ENCODE assay signal across 8 cellular contexts in the genomic region with DNA sequence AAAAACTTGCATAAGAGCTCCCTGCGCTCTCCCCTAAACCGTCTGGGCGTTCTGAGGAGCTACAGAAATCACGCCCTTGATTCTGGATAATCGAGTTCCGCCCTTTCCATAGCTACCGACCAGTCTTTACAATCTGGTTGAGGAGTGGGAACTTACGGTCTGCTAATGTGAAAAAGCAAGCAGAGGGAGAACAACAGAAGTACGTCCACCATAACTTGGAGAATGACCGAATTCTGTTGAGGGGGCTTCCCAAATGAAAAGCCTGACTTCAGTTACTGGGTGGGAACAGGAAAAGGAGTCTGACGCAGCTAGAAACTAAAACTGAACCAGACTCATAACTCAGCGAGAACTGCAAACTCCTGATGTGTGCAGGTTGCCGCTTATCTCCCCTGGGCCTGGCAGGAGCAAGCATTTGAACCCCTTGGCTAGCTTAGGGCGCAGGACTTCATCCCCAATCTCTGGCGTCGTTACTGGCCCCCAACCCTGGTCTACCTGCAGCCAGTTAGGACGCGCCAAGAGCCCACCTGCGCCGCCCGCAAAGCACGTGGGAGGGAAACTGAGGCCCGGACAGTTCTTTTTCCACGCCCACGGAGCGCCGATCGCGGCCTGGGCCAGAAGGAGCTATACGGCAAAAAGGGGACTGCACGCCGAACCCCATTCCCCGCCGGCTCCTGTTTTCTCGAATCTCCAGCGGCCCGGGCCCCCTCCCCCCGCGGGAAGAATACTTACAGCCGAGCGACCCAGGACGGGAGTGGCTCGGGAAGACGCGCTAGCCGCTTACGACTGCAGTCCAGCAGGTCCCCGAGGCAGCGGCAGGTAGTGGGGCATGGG. TPM values are rescaled to one million over a fixed set of nuclear protein-coding genes. Genes with fewer than 3 reads are reported as not detected.
DNase-seq lines count a peak whose midpoint lies in the region; ATAC-seq, FAIRE-seq and TF ChIP-seq lines count a peak whose summit lies in the region.

No MANE protein-coding gene starts in this region.

- peak overlapping the region; percentile 68 for H3K27ac ChIP-seq in GM12878 (ENCODE audit: control insufficient read depth, insufficient read depth)

- H3K36me3 Mint-ChIP-seq in stimulated activated memory B cell treated with anti-CD40 and anti-IgM and Interleukin-4, amounts not matched to agents 10 μg/mL and 1 μg/mL and 100 μg/mL, for 72 hours, result no peaks in the 10 kb centered on the region

- peaks cover 43% of the 10 kb centered on the region for H3K27me3 Mint-ChIP-seq in stimulated activated memory B cell treated with anti-CD40 and anti-IgM and Interleukin-4, amounts not matched to agents 10 μg/mL and 1 μg/mL and 100 μg/mL, for 72 hours

- in situ Hi-C loops in GM12878 (cut with MboI), result no loop called here

- TF ChIP-seq RAD21 in GM12878 (IDR thresholded peaks at IDR 0.05; ENCODE audit: insufficient read depth, low read depth, low read length), result no peak

- peak overlapping the region; percentile 90 for H2AFZ ChIP-seq in GM12878 (ENCODE audit: control insufficient read depth, low read depth, low read length)

- TF ChIP-seq CTCF in GM12878 (IDR thresholded peaks at IDR 0.05 in 2 of 3, conservative IDR thresholded peaks at IDR 0.05 in 1 of 3; ENCODE audit: control insufficient read depth in 2 of 3, extremely low read depth in 1 of 3, insufficient read depth in 1 of 3, low read depth in 3 of 3, low read length in 3 of 3), result no peak

- H3K4me2 ChIP-seq in GM12878 (ENCODE audit: control insufficient read depth, insufficient read depth), result peak overlapping the region; percentile 66

- peaks cover 3% of the 10 kb centered on the region; the same call in 1 of the 2 replicates for H3K4me1 ChIP-seq in GM12878 (ENCODE audit: control insufficient read depth, insufficient read depth, low read length)

- peak; percentile 36 for TF ChIP-seq POLR2A in GM12878 (IDR thresholded peaks at IDR 0.05; ENCODE audit: low read depth, low read length)

- POLR2A ChIA-PET in GM12878 (lab: Charles Lee), result no interaction called here

- WGBS in GM12878 (ENCODE audit: insufficient coverage, insufficient replicate concordance, low lambda C conversion rate, missing lambda C conversion rate), result 29% methylated on average over 39 of the region's 49 CpGs

- H3K9ac ChIP-seq in GM12878 (ENCODE audit: control insufficient read depth, insufficient read depth, low read length), result peak overlapping the region; percentile 76

- peaks cover 30% of the 10 kb centered on the region for H3K79me2 ChIP-seq in GM12878 (ENCODE audit: control insufficient read depth, insufficient read depth, low read length)

- H3K36me3 ChIP-seq in GM12878 (ENCODE audit: control insufficient read depth in 2 of 2, insufficient read depth in 2 of 2, low read length in 1 of 2), result no peaks in the 10 kb centered on the region

- no peaks in the 10 kb centered on the region for H4K20me1 ChIP-seq in GM12878 (ENCODE audit: control insufficient read depth, insufficient read depth)

- ATAC-seq in Right ventricle myocardium inferior, result peak; percentile 16
- peak; percentile 33; the same call in 1 of the 3 replicates for ATAC-seq in GM12878
- no peak for ATAC-seq in stimulated activated memory B cell treated with anti-CD40 and anti-IgM and Interleukin-4, amounts not matched to agents 10 μg/mL and 1 μg/mL and 100 μg/mL, for 72 hours
- no peak for ATAC-seq in GM21381 (IDR thresholded peaks at IDR 0.05; ENCODE audit: unreplicated experiment)

- SMC1A ChIA-PET in GM12878 (lab: Charles Lee; ENCODE audit: uncharacterized antibody, unreplicated experiment), result interaction anchor here (0.7 kb wide), 1 partner anchor 97 kb away, joined by 3 read pairs; no protein-coding TSS in a partner anchor

- TF ChIP-seq EP300 in GM12878 (IDR thresholded peaks at IDR 0.05; ENCODE audit: borderline replicate concordance in 1 of 2, control insufficient read depth in 1 of 2, low read depth in 2 of 2, low read length in 2 of 2), result no peak

- H3K9me3 Mint-ChIP-seq in stimulated activated memory B cell treated with anti-CD40 and anti-IgM and Interleukin-4, amounts not matched to agents 10 μg/mL and 1 μg/mL and 100 μg/mL, for 72 hours, result peaks cover 2% of the 10 kb centered on the region

- DNase-seq in Right ventricle myocardium inferior (ENCODE audit: missing footprints) (no peak), cardiac septum (ENCODE audit: low spot score) (no peak), LHCN-M2 (ENCODE audit: low read depth) (peak; percentile 53), GM12878 (ENCODE audit: low read depth, low spot score) (no peak), iPS-NIHi7 (ENCODE audit: extremely low spot score) (peak; percentile 12), activated gamma-delta T cell (lab: John Stamatoyannopoulos, UW) (no peak)

- CTCF ChIA-PET in GM12878 (lab: Yijun Ruan, JAX), result interaction anchor here (0.6 kb wide), 1 partner anchor 22 kb away, joined by 3 read pairs; no protein-coding TSS in a partner anchor

- H3K27me3 ChIP-seq in GM12878 (replicated peaks in 1 of 2; ENCODE audit: control insufficient read depth in 2 of 2, insufficient read depth in 2 of 2, low read length in 1 of 2), result no peaks in the 10 kb centered on the region

- H3K9me3 ChIP-seq in GM12878 (replicated peaks; ENCODE audit: control insufficient read depth, insufficient read depth, low read length), result no peaks in the 10 kb centered on the region

- no peak for FAIRE-seq in GM12878 (lab: Jason Lieb, UNC)

- peak overlapping the region; percentile 73 for H3K4me3 ChIP-seq in GM12878

- H3K4me1 Mint-ChIP-seq in stimulated activated memory B cell treated with anti-CD40 and anti-IgM and Interleukin-4, amounts not matched to agents 10 μg/mL and 1 μg/mL and 100 μg/mL, for 72 hours, result no peaks in the 10 kb centered on the region

- intact Hi-C loops in Right ventricle myocardium inferior (cut with DNase I), result loop anchor here (5.0 kb wide), 1 partner anchor 142 kb away; no protein-coding TSS in a partner anchor
- intact Hi-C loops in cardiac septum (cut with DNase I), result no loop called here
- intact Hi-C loops in GM12878 (cut with micrococcal nuclease; ENCODE audit: unreplicated experiment), result no loop called here

- no peak overlapping the region for H3K27ac Mint-ChIP-seq in stimulated activated memory B cell treated with anti-CD40 and anti-IgM and Interleukin-4, amounts not matched to agents 10 μg/mL and 1 μg/mL and 100 μg/mL, for 72 hours

- RAD21 ChIA-PET in GM12878 (lab: Charles Lee; ENCODE audit: unreplicated experiment), result no interaction called here

- peak overlapping the region; percentile 69 for H3K4me3 Mint-ChIP-seq in stimulated activated memory B cell treated with anti-CD40 and anti-IgM and Interleukin-4, amounts not matched to agents 10 μg/mL and 1 μg/mL and 100 μg/mL, for 72 hours

- BruUV-seq in GM12878 (replicated peaks; lab: Mats Ljungman, UMichigan), result no TSS peak

TF ChIP-seq in GM12878, 131 proteins besides CTCF, POLR2A, EP300 and RAD21 (continues in another document):
- TF ChIP-seq BCL3 (IDR thresholded peaks at IDR 0.05; ENCODE audit: borderline replicate concordance, insufficient read depth, low read depth, low read length, poor library complexity, severe bottlenecking), result no peak
- TF ChIP-seq HDAC6 (IDR thresholded peaks at IDR 0.05; ENCODE audit: unreplicated experiment), result no peak
- no peak for TF ChIP-seq SKIL (IDR thresholded peaks at IDR 0.05; ENCODE audit: low read depth, poor library complexity, severe bottlenecking)
- no peak for TF ChIP-seq RCOR1 (conservative IDR thresholded peaks at IDR 0.05; ENCODE audit: low read depth, low read length)
- TF ChIP-seq SRF (IDR thresholded peaks at IDR 0.05; ENCODE audit: low read depth in 2 of 2, low read length in 2 of 2), result no peak

RNA-seq across cellular contexts. Expression of gene LRIG3, which starts 0.8 kb away (rescaled TPM):
- 3.8 TPM for total RNA-seq in Right ventricle myocardium inferior
- 6.1 TPM for total RNA-seq in cardiac septum
- total RNA-seq in LHCN-M2 (2014; rRNA removed), result 8.8 and 11.5 TPM in 2 replicates
- polyA plus RNA-seq in LHCN-M2 (2012), result 2.8 TPM
- 2.3 and 4.1 TPM in 2 replicates for total RNA-seq in GM12878 (2013; cell fraction: nucleolus; rRNA removed)
- total RNA-seq in GM12878 (2014; rRNA removed), result 7.7 and 9.4 TPM in 2 replicates
- total RNA-seq in GM12878 (2014; rRNA removed; fragmentation: Illumina TruSeq; extraction: Trizol), result 7.2 and 8.9 TPM in 2 replicates
- total RNA-seq in GM12878 (2021), result 6.1 and 8.5 TPM in 2 replicates
- 3.4 TPM for polyA plus RNA-seq in GM12878 (2011; ENCODE audit: low read depth)
- 1.4 and 2.1 TPM in 2 replicates for polyA plus RNA-seq in GM12878 (2011; rRNA removed)
- 0.99 and 1.1 TPM in 2 replicates for polyA plus RNA-seq in GM12878 (2011; cell fraction: cytosol; rRNA removed)
- polyA plus RNA-seq in GM12878 (2011; cell fraction: nucleus; rRNA removed), result 2.0 and 2.9 TPM in 2 replicates
- polyA plus RNA-seq in GM12878 (2012), result 3.2 and 4.8 TPM in 2 replicates
- 4.1 and 9.0 TPM in 2 replicates for polyA plus RNA-seq in GM12878 (2014; fragmentation: Illumina TruSeq; extraction: Trizol)
- polyA plus RNA-seq in GM12878 (2014; fragmentation: Nextera tagmentation; extraction: Ambion mirVana), result 1 to 10 TPM in 1 of 2 experiments, under 1 TPM in 1; 0.95 to 1.1 TPM
- polyA plus RNA-seq in GM12878 (2014; rRNA removed), result 3.4 and 6.8 TPM in 2 replicates
- 1 to 10 TPM; 4.7 to 5.2 TPM for polyA plus RNA-seq in GM12878 (2016; fragmentation: Nextera tagmentation; extraction: Ambion mirVana)
- 3.2 and 5.0 TPM in 2 replicates for polyA minus RNA-seq in GM12878 (2011; rRNA and poly(A)+ RNA removed)
- 0.94 and 1.2 TPM in 2 replicates for polyA minus RNA-seq in GM12878 (2011; cell fraction: cytosol; rRNA and poly(A)+ RNA removed)
- polyA minus RNA-seq in GM12878 (2011; cell fraction: nucleus; rRNA and poly(A)+ RNA removed), result 2.9 and 6.4 TPM in 2 replicates

Comparison
In these comparisons a context has a peak if more than half of its experiments do, and no peak if none do; other contexts are left out.
1. ATAC-seq: peak in Right ventricle myocardium inferior (single experiment) and GM12878 (single experiment); none in stimulated activated memory B cell treated with anti-CD40 and anti-IgM and Interleukin-4, amounts not matched to agents 10 μg/mL and 1 μg/mL and 100 μg/mL, for 72 hours (single experiment) and GM21381 (single experiment).
2. DNase-seq: peak in LHCN-M2 (single experiment) and iPS-NIHi7 (single experiment); none in Right ventricle myocardium inferior (single experiment), cardiac septum (single experiment), GM12878 (single experiment) and activated gamma-delta T cell (single experiment).